8 cellular contexts compared by ENCODE assay signal in genomic region chr10:104045151-104046089, GRCh38. TPM values are rescaled to one million over a fixed set of nuclear protein-coding genes. Genes with fewer than 3 reads are reported as not detected.
DNase-seq lines count a peak whose midpoint lies in the region; ATAC-seq, FAIRE-seq and TF ChIP-seq lines count a peak whose summit lies in the region.

No MANE protein-coding gene starts in this region.

- BruUV-seq in PC-3 (replicated peaks; lab: Mats Ljungman, UMichigan): no TSS peak

- H3K36me3 Mint-ChIP-seq in neural crest cell (ENCODE audit: low read depth): no peaks in the 10 kb centered on the region

- H3F3A ChIP-seq in PC-3 (ENCODE audit: low read length, unreplicated experiment): no peaks in the 10 kb centered on the region

- FAIRE-seq in A549 (lab: Jason Lieb, UNC): no peak

- H3K27me3 Mint-ChIP-seq in neural crest cell (ENCODE audit: low read depth): no peaks in the 10 kb centered on the region

- H3K36me3 ChIP-seq in PC-3 (ENCODE audit: low read depth, low read length) (no peaks in the 10 kb centered on the region), esophagus muscularis mucosa (no peaks in the 10 kb centered on the region)

- no peaks in the 10 kb centered on the region for H3K4me1 Mint-ChIP-seq in neural crest cell

- TF ChIP-seq POLR2A in A549 (IDR thresholded peaks at IDR 0.05; ENCODE audit: low read length) (no peak), esophagus muscularis mucosa (IDR thresholded peaks at IDR 0.05; ENCODE audit: low read depth) (no peak)

- intact Hi-C loops in PC-3 (cut with micrococcal nuclease) (loop anchor here (1.0 kb wide), 3 partner anchors 78 to 164 kb away; no protein-coding TSS in a partner anchor), esophagus muscularis mucosa (cut with DNase I) (loop anchor here (5.0 kb wide), 2 partner anchors 77 to 162 kb away; partner anchors contain the start of gene SFR1)

- CTCF ChIA-PET in A549 (lab: Yijun Ruan, JAX): interaction anchor here (0.6 to 4.7 kb wide), 61 partner anchors 8 to 308 kb away, joined by 3 to 166 read pairs (median 4); partner anchors contain the start of genes CFAP58, COL17A1, GSTO1 and SFR1
- CTCF ChIA-PET in GM10248 (lab: Yijun Ruan, JAX): interaction anchor here (1.0 to 1.3 kb wide), 2 partner anchors 10 to 76 kb away, joined by 3 read pairs; partner anchors contain the start of gene SFR1
- CTCF ChIA-PET in PC-3 (lab: Charles Lee): interaction anchor here (1.1 kb wide), 1 partner anchor 78 kb away, joined by 6 read pairs; no protein-coding TSS in a partner anchor

- H3K27ac Mint-ChIP-seq in neural crest cell (ENCODE audit: unreplicated experiment): peak overlapping the region; percentile 6

- TF ChIP-seq EP300 in A549 (IDR thresholded peaks at IDR 0.05): no peak
- TF ChIP-seq EP300 in esophagus muscularis mucosa (IDR thresholded peaks at IDR 0.05): no peak

- H3K4me3 ChIP-seq in A549 (no peak overlapping the region), PC-3 (ENCODE audit: low read length) (no peak overlapping the region), esophagus muscularis mucosa (no peak overlapping the region)

- TF ChIP-seq RAD21 in A549 (conservative IDR thresholded peaks at IDR 0.05 in 1 of 2, IDR thresholded peaks at IDR 0.05 in 1 of 2): peak; percentile 99

- no peaks in the 10 kb centered on the region for H4K20me1 ChIP-seq in PC-3 (ENCODE audit: low read length)

- no peaks in the 10 kb centered on the region for H3K79me2 ChIP-seq in PC-3 (ENCODE audit: low read length)

- H3K4me3 Mint-ChIP-seq in neural crest cell: no peak overlapping the region

- H3K9ac ChIP-seq in PC-3 (ENCODE audit: low read length): no peak overlapping the region

- no peak overlapping the region for H3K4me2 ChIP-seq in A549
- no peak overlapping the region for H3K4me2 ChIP-seq in PC-3 (ENCODE audit: low read length)

- 59% methylated on average over 9 of the region's 9 CpGs for WGBS in A549 (ENCODE audit: missing lambda C conversion rate)
- 83% methylated on average over 4 of the region's 9 CpGs for WGBS in esophagus muscularis mucosa

- peaks cover 27% of the 10 kb centered on the region for H3K4me1 ChIP-seq in A549
- H3K4me1 ChIP-seq in PC-3 (ENCODE audit: insufficient read depth, low read length): peaks cover 18% of the 10 kb centered on the region
- H3K4me1 ChIP-seq in esophagus muscularis mucosa: peaks cover 0 to 3% (median 0%) of the 10 kb centered on the region in 4 donors

- peak; percentile 87 to 96 for ATAC-seq in A549
- ATAC-seq in PC-3: peak; percentile 87
- no peak for ATAC-seq in HG03196 (IDR thresholded peaks at IDR 0.05; ENCODE audit: unreplicated experiment)
- ATAC-seq in GM21786 (IDR thresholded peaks at IDR 0.05; ENCODE audit: unreplicated experiment): no peak
- no peak for ATAC-seq in HG03469 (IDR thresholded peaks at IDR 0.05; ENCODE audit: unreplicated experiment)

- H3K27ac ChIP-seq in A549 (peak overlapping the region; percentile 48 to 79; a peak in 5 of 6 replicates), PC-3 (ENCODE audit: low read length) (no peak overlapping the region), esophagus muscularis mucosa (replicated peaks in 1 of 4) (no peak overlapping the region)

- H3K27me3 ChIP-seq in PC-3 (ENCODE audit: low read length) (no peaks in the 10 kb centered on the region), esophagus muscularis mucosa (no peaks in the 10 kb centered on the region)

- POLR2A ChIA-PET in A549 (lab: Yijun Ruan, JAX): interaction anchor here (2.9 kb wide), 1 partner anchor 76 kb away, joined by 19 read pairs; the partner anchor contains the start of gene SFR1
- POLR2A ChIA-PET in GM10248 (lab: Yijun Ruan, JAX): no interaction called here
- POLR2A ChIA-PET in PC-3 (lab: Charles Lee; ENCODE audit: unreplicated experiment): no interaction called here

- no peaks in the 10 kb centered on the region for H3K9me2 ChIP-seq in PC-3 (replicated peaks; ENCODE audit: low read length)

- H3K9me3 ChIP-seq in A549 (no peaks in the 10 kb centered on the region), PC-3 (ENCODE audit: low read length) (no peaks in the 10 kb centered on the region), esophagus muscularis mucosa (no peaks in the 10 kb centered on the region)

- H3K9me3 Mint-ChIP-seq in neural crest cell: no peaks in the 10 kb centered on the region

- TF ChIP-seq CTCF in A549 (IDR thresholded peaks at IDR 0.05) (peak; percentile 93), GM10248 (IDR thresholded peaks at IDR 0.05; ENCODE audit: control extremely low read depth, extremely low read depth, low read depth, missing control alignments) (peak; percentile 36), PC-3 (conservative IDR thresholded peaks at IDR 0.05; ENCODE audit: low read depth, low read length) (peak; percentile 70), esophagus muscularis mucosa (IDR thresholded peaks at IDR 0.05) (peak; percentile 26 to 55 (median 39)), neural crest cell (conservative IDR thresholded peaks at IDR 0.05) (peak; percentile 69)

- DNase-seq in A549 (ENCODE audit: low read depth in 1 of 2, low spot score in 1 of 2): peak; percentile 78 to 86
- peak; percentile 44 for DNase-seq in GM10248 (ENCODE audit: extremely low spot score)
- DNase-seq in PC-3: peak; percentile 80
- no peak for DNase-seq in esophagus muscularis mucosa (ENCODE audit: extremely low spot score)
- DNase-seq in neural crest cell (ENCODE audit: low read depth, low spot score): no peak

- no peak overlapping the region for H2AFZ ChIP-seq in PC-3 (ENCODE audit: low read length)

TF ChIP-seq in A549, 52 proteins besides CTCF, POLR2A, EP300 and RAD21:
- TF ChIP-seq HDAC2 (IDR thresholded peaks at IDR 0.05): no peak
- TF ChIP-seq SMC3 (IDR thresholded peaks at IDR 0.05): peak; percentile 98

RNA-seq across cellular contexts. Expression of gene COL17A1, which starts 40.3 kb away (rescaled TPM):
- polyA plus RNA-seq in A549 (2011; rRNA removed) (0.91 and 1.3 TPM in 2 replicates), A549 (2017; fragmentation: RNase III; extraction: RNeasy Plus Mini Kit Qiagen cat#74134 plus additional on column Dnase treatment) (1.5 to 1.7 TPM (median 1.6 TPM) in 3 replicates)
- 0.41 and 0.54 TPM in 2 replicates for polyA plus RNA-seq in A549 (2012; cell fraction: cytosol; rRNA removed)
- 1.8 and 1.9 TPM in 2 replicates for polyA plus RNA-seq in A549 (2012; cell fraction: nucleus; rRNA removed)
- 0.39 and 1.2 TPM in 2 replicates for polyA minus RNA-seq in A549 (2011; rRNA and poly(A)+ RNA removed)
- total RNA-seq in PC-3 (2014; rRNA removed) (1.2 and 1.6 TPM in 2 replicates), esophagus muscularis mucosa (under 1 TPM in 3 of 4 donors, not detected in 1; 0.17 to 0.29 (median 0.26) TPM), neural crest cell (not detected in 2 replicates)

Comparison
In these comparisons a context has a peak if more than half of its experiments do, and no peak if none do; other contexts are left out.
1. ATAC-seq: peak in A549 (2 of 2) and PC-3 (single experiment); none in HG03196 (single experiment), GM21786 (single experiment) and HG03469 (single experiment).
2. DNase-seq: peak in A549 (2 of 2), GM10248 (single experiment) and PC-3 (single experiment); none in esophagus muscularis mucosa (single experiment) and neural crest cell (single experiment).
3. H3K27ac ChIP-seq: peak in A549 (2 of 2); none in PC-3 (single experiment) and esophagus muscularis mucosa (0 of 4).
4. CTCF ChIP-seq: peak in every context shown above with its lines; median percentile 93 in A549; 70 in PC-3; 69 in neural crest cell; 39 in esophagus muscularis mucosa; 36 in GM10248.